ENCODE assay signal across 13 cellular contexts in genomic region chr16:31267332-31268032, GRCh38. TPM values are rescaled to one million over a fixed set of nuclear protein-coding genes. Genes with fewer than 3 reads are reported as not detected.
DNase-seq lines count a peak whose midpoint lies in the region; ATAC-seq and TF ChIP-seq lines count a peak whose summit lies in the region.
"Had no signal": no experiment of that assay in that cellular context is flagged by ENCODE, and none has a peak within 500 bp of the region (broad histone marks: within the 10 kb centered on the region; RNA-seq: fewer than 3 reads in every experiment).

No MANE protein-coding gene starts in this region.

- POLR2A ChIA-PET in activated CD4-positive, alpha-beta memory T cell treated with anti-CD3 and anti-CD28 coated beads, Interleukin-2, amount 10 ng/mL, durations not matched to agents 7 days and 5 days (lab: Charles Lee): no interaction called here

- no peaks in the 10 kb centered on the region for H3K4me1 ChIP-seq in right atrium auricular region
- peaks cover 0 to 34% (median 0%) of the 10 kb centered on the region in 12 donors for H3K4me1 ChIP-seq in heart left ventricle

- TF ChIP-seq CTCF in right atrium auricular region (IDR thresholded peaks at IDR 0.05) (no peak), heart left ventricle (IDR thresholded peaks at IDR 0.05) (no peak)

- ATAC-seq in heart left ventricle (no peak), HG03045 (IDR thresholded peaks at IDR 0.05; ENCODE audit: unreplicated experiment) (no peak), HG03097 (IDR thresholded peaks at IDR 0.05; ENCODE audit: low FRiP score, unreplicated experiment) (no peak)

- H3K4me3 ChIP-seq in right atrium auricular region: no peak overlapping the region
- no peak overlapping the region for H3K4me3 ChIP-seq in heart left ventricle
- H3K4me3 ChIP-seq: BLaER1 treated with 17β-estradiol and CSF1 and Interleukin-3, amounts not matched to agents 10 nM and 100 nM had no signal

- 56 to 62% (median 60%) methylated on average over 8 of the region's 8 CpGs for WGBS in heart left ventricle, 4 donors

- CTCF ChIA-PET in activated CD4-positive, alpha-beta memory T cell treated with anti-CD3 and anti-CD28 coated beads, Interleukin-2, amount 10 ng/mL, durations not matched to agents 7 days and 5 days (lab: Charles Lee): interaction anchor here (0.7 kb wide), 1 partner anchor 366 kb away, joined by 3 read pairs; no protein-coding TSS in a partner anchor

- H3K27ac Mint-ChIP-seq in activated CD4-positive, alpha-beta memory T cell treated with anti-CD3 and anti-CD28 coated beads, Interleukin-2, amount 10 ng/mL, durations not matched to agents 7 days and 5 days: peak overlapping the region; percentile 32

- intact Hi-C loops in heart left ventricle (cut with DNase I): loop anchor here in 1 of 10 donors (5.0 kb wide), 1 partner anchor 95 kb away; no protein-coding TSS in a partner anchor

- H3K36me3 Mint-ChIP-seq in activated CD4-positive, alpha-beta memory T cell treated with anti-CD3 and anti-CD28 coated beads, Interleukin-2, amount 10 ng/mL, durations not matched to agents 7 days and 5 days (ENCODE audit: low read depth): peaks cover 64% of the 10 kb centered on the region

- H3K27me3 ChIP-seq in right atrium auricular region: no peaks in the 10 kb centered on the region
- H3K27me3 ChIP-seq in heart left ventricle: peaks cover 0 to 23% (median 0%) of the 10 kb centered on the region in 9 donors
- H3K27me3 ChIP-seq: BLaER1 treated with 17β-estradiol and CSF1 and Interleukin-3, amounts not matched to agents 10 nM and 100 nM had no signal

- H3K9me3 Mint-ChIP-seq in activated CD4-positive, alpha-beta memory T cell treated with anti-CD3 and anti-CD28 coated beads, Interleukin-2, amount 10 ng/mL, durations not matched to agents 7 days and 5 days: no peaks in the 10 kb centered on the region

- H3K27ac ChIP-seq in right atrium auricular region: no peak overlapping the region
- no peak overlapping the region for H3K27ac ChIP-seq in heart left ventricle
- H3K27ac ChIP-seq: BLaER1 treated with 17β-estradiol and CSF1 and Interleukin-3, amounts not matched to agents 10 nM and 100 nM; KMS-11 had no signal

- DNase-seq in right atrium auricular region (ENCODE audit: low spot score) (peak; percentile 5), heart left ventricle (no peak), iPS-NIHi7 (ENCODE audit: extremely low spot score) (peak; percentile 12), ureter (ENCODE audit: low spot score) (peak; percentile 8), anterior cingulate cortex (lab: John Stamatoyannopoulos, UW) (no peak)
- peak; percentile 11 for DNase-seq in activated CD4-positive, alpha-beta memory T cell treated with anti-CD3 and anti-CD28 coated beads, Interleukin-2, amount 10 ng/mL, durations not matched to agents 7 days and 5 days
- DNase-seq: NCI-H187; stimulated activated CD4-positive, alpha-beta T cell treated with anti-CD3 and anti-CD28 coated beads, Interleukin-4, amount 100 ng/mL, for 24 hours; stimulated activated naive CD4-positive, alpha-beta T cell had no signal

- H3K9me3 ChIP-seq in right atrium auricular region: no peaks in the 10 kb centered on the region
- H3K9me3 ChIP-seq in heart left ventricle: no peaks in the 10 kb centered on the region
- H3K9me3 ChIP-seq: BLaER1 treated with 17β-estradiol and CSF1 and Interleukin-3, amounts not matched to agents 10 nM and 100 nM had no signal

- H3K36me3 ChIP-seq in right atrium auricular region: no peaks in the 10 kb centered on the region
- H3K36me3 ChIP-seq in heart left ventricle: peaks cover 0 to 29% (median 0%) of the 10 kb centered on the region in 9 donors

- H3K4me3 Mint-ChIP-seq in activated CD4-positive, alpha-beta memory T cell treated with anti-CD3 and anti-CD28 coated beads, Interleukin-2, amount 10 ng/mL, durations not matched to agents 7 days and 5 days: no peak overlapping the region

- TF ChIP-seq POLR2A in heart left ventricle (IDR thresholded peaks at IDR 0.05): no peak

- H3K4me1 Mint-ChIP-seq in activated CD4-positive, alpha-beta memory T cell treated with anti-CD3 and anti-CD28 coated beads, Interleukin-2, amount 10 ng/mL, durations not matched to agents 7 days and 5 days: peaks cover 41% of the 10 kb centered on the region

- no peaks in the 10 kb centered on the region for H3K27me3 Mint-ChIP-seq in activated CD4-positive, alpha-beta memory T cell treated with anti-CD3 and anti-CD28 coated beads, Interleukin-2, amount 10 ng/mL, durations not matched to agents 7 days and 5 days

RNA-seq across cellular contexts. Expression of gene ITGAM, which starts 7.7 kb away (rescaled TPM):
- total RNA-seq in right atrium auricular region: 10 to 100 TPM in 1 of 2 donors, 1 to 10 TPM in 1; 2.1 to 15.4 TPM
- total RNA-seq in heart left ventricle: 10 to 100 TPM in 2 of 9 donors, 1 to 10 TPM in 7; 1.9 to 48.7 (median 4.9) TPM
- polyA plus RNA-seq in heart left ventricle: 1 to 10 TPM; 2.5 to 2.6 TPM
- total RNA-seq in activated CD4-positive, alpha-beta memory T cell treated with anti-CD3 and anti-CD28 coated beads, Interleukin-2, amount 10 ng/mL, durations not matched to agents 7 days and 5 days: 10 to 100 TPM; 81.3 to 82.1 TPM
- 4.4 TPM for total RNA-seq in ureter

RNA-seq across cellular contexts. Expression of gene PYDC1, which starts 50.5 kb away (rescaled TPM):
- total RNA-seq in right atrium auricular region: not detected
- not detected for total RNA-seq in heart left ventricle
- polyA plus RNA-seq in heart left ventricle: not detected
- not detected for total RNA-seq in activated CD4-positive, alpha-beta memory T cell treated with anti-CD3 and anti-CD28 coated beads, Interleukin-2, amount 10 ng/mL, durations not matched to agents 7 days and 5 days
- not detected for total RNA-seq in ureter

RNA-seq across cellular contexts. Expression of gene TRIM72, which starts 53.6 kb away (rescaled TPM):
- total RNA-seq in right atrium auricular region (under 1 TPM; 0.04 to 0.11 TPM), heart left ventricle (1 to 10 TPM in 8 of 9 donors, under 1 TPM in 1; 0.32 to 3.4 (median 1.6) TPM), ureter (not detected)
- polyA plus RNA-seq in heart left ventricle: 1 to 10 TPM; 1.0 to 1.2 TPM
- under 1 TPM; 0.03 to 0.05 TPM for total RNA-seq in activated CD4-positive, alpha-beta memory T cell treated with anti-CD3 and anti-CD28 coated beads, Interleukin-2, amount 10 ng/mL, durations not matched to agents 7 days and 5 days

Comparison
In these comparisons a context has a peak if more than half of its experiments do, and no peak if none do; other contexts are left out.
1. DNase-seq: peak in right atrium auricular region (single experiment), activated CD4-positive, alpha-beta memory T cell treated with anti-CD3 and anti-CD28 coated beads, Interleukin-2, amount 10 ng/mL, durations not matched to agents 7 days and 5 days (single experiment), iPS-NIHi7 (single experiment) and ureter (single experiment); none in heart left ventricle (0 of 5) and anterior cingulate cortex (0 of 58).